14 cellular contexts compared by ENCODE assay signal in the genomic region with DNA sequence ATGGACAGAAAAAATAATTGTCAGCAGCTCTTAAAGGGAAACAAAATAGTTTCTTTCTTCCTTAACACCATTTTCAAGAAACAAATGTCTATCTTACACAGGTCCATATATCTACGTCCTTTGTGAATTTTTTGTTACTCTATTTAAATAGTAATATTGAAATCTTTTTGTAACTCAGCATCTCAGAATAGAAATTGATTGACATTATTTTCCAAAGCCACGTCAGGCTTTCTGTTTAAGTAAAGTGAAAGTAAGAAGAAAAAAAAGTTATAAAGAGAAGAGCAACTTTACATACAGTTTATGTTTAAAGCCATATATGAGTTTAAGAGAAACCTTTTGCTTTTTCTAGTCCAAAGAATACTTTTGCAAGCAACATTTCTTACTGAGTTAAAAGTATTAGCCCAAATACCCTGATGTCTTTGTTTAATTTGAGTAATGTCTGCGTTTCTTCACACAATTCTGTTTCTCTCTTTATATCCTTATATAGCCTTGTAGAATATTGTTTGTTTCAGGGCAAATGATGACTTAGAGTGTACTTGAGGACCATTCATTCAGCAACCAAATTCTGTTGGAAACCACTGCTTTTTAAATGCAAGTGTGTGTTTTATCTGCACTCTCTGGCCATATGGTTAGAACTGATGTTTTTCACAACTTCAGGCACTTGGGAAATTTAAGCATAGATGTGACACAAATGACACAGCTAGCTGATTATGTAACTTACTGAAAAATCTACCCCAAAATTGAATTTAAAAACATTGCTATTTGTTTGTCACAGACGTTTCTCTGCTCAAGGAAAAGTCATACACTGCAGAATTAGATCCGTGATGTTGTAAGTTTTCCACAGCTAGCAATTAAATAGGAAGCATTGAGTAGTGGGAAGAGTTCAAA.
DNase-seq lines count a peak whose midpoint lies in the region; ATAC-seq and TF ChIP-seq lines count a peak whose summit lies in the region.
"Had no signal": no experiment of that assay in that cellular context is flagged by ENCODE, and none has a peak within 500 bp of the region (broad histone marks: within the 10 kb centered on the region; RNA-seq: fewer than 3 reads in every experiment).

No MANE protein-coding gene starts in this region.

- peaks cover 11% of the 10 kb centered on the region for H3K4me1 Mint-ChIP-seq in activated CD4-positive, alpha-beta T cell treated with anti-CD3 and anti-CD28 coated beads, Interleukin-2, amount 10 ng/mL, durations not matched to agents 24 days and 14 days
- H3K4me1 Mint-ChIP-seq in stimulated activated effector memory CD8-positive, alpha-beta T cell treated with anti-CD3 and anti-CD28 coated beads, Interleukin-12 subunit alpha, Interleukin-12 subunit beta, amount 100 ng/mL, for 72 hours, result peaks cover 12% of the 10 kb centered on the region

- no peaks in the 10 kb centered on the region for H3K9me3 ChIP-seq in ascending aorta
- no peaks in the 10 kb centered on the region for H3K9me3 ChIP-seq in mucosa of descending colon
- no peaks in the 10 kb centered on the region for H3K9me3 ChIP-seq in gastrocnemius medialis
- H3K9me3 ChIP-seq: prostate gland, SJSA1 had no signal

- H3K4me1 ChIP-seq in ascending aorta, result peaks cover 0 to 12% of the 10 kb centered on the region in 2 donors
- no peaks in the 10 kb centered on the region for H3K4me1 ChIP-seq in mucosa of descending colon (ENCODE audit: low read depth)
- H3K4me1 ChIP-seq in gastrocnemius medialis, result peaks cover 0 to 10% of the 10 kb centered on the region in 2 donors
- H3K4me1 ChIP-seq: prostate gland had no signal

- peak; percentile 38 for ATAC-seq in HG03378 (IDR thresholded peaks at IDR 0.05; ENCODE audit: unreplicated experiment)
- peak; percentile 85 for ATAC-seq in stimulated activated effector memory CD8-positive, alpha-beta T cell treated with anti-CD3 and anti-CD28 coated beads, Interleukin-12 subunit alpha, Interleukin-12 subunit beta, amount 100 ng/mL, for 72 hours
- no peak for ATAC-seq in mucosa of descending colon
- no peak for ATAC-seq in gastrocnemius medialis
- ATAC-seq: left ventricle myocardium superior had no signal

- H3K36me3 Mint-ChIP-seq in activated CD4-positive, alpha-beta T cell treated with anti-CD3 and anti-CD28 coated beads, Interleukin-2, amount 10 ng/mL, durations not matched to agents 24 days and 14 days (ENCODE audit: low read depth), result peaks cover 3% of the 10 kb centered on the region
- no peaks in the 10 kb centered on the region for H3K36me3 Mint-ChIP-seq in stimulated activated effector memory CD8-positive, alpha-beta T cell treated with anti-CD3 and anti-CD28 coated beads, Interleukin-12 subunit alpha, Interleukin-12 subunit beta, amount 100 ng/mL, for 72 hours

- H3K27ac Mint-ChIP-seq in activated CD4-positive, alpha-beta T cell treated with anti-CD3 and anti-CD28 coated beads, Interleukin-2, amount 10 ng/mL, durations not matched to agents 24 days and 14 days, result no peak overlapping the region
- no peak overlapping the region for H3K27ac Mint-ChIP-seq in stimulated activated effector memory CD8-positive, alpha-beta T cell treated with anti-CD3 and anti-CD28 coated beads, Interleukin-12 subunit alpha, Interleukin-12 subunit beta, amount 100 ng/mL, for 72 hours

- no peak overlapping the region for H3K27ac ChIP-seq in ascending aorta
- H3K27ac ChIP-seq in gastrocnemius medialis, result no peak overlapping the region
- H3K27ac ChIP-seq: prostate gland, SJSA1 had no signal

- no peaks in the 10 kb centered on the region for H3K9me3 Mint-ChIP-seq in activated CD4-positive, alpha-beta T cell treated with anti-CD3 and anti-CD28 coated beads, Interleukin-2, amount 10 ng/mL, durations not matched to agents 24 days and 14 days
- H3K9me3 Mint-ChIP-seq in stimulated activated effector memory CD8-positive, alpha-beta T cell treated with anti-CD3 and anti-CD28 coated beads, Interleukin-12 subunit alpha, Interleukin-12 subunit beta, amount 100 ng/mL, for 72 hours, result no peaks in the 10 kb centered on the region

- intact Hi-C loops in activated CD4-positive, alpha-beta T cell treated with anti-CD3 and anti-CD28 coated beads, Interleukin-2, amount 10 ng/mL, durations not matched to agents 24 days and 14 days (cut with micrococcal nuclease), result loop anchor here (10.0 kb wide), 1 partner anchor 606 kb away; no protein-coding TSS in a partner anchor
- intact Hi-C loops in ascending aorta (cut with DNase I) (no loop called here), mucosa of descending colon (cut with DNase I, micrococcal nuclease) (no loop called here), gastrocnemius medialis (cut with DNase I; ENCODE audit: low total_unique reads) (no loop called here)

- TF ChIP-seq POLR2A in gastrocnemius medialis (IDR thresholded peaks at IDR 0.05), result no peak

- peak overlapping the region; percentile 31 for H3K4me3 Mint-ChIP-seq in activated CD4-positive, alpha-beta T cell treated with anti-CD3 and anti-CD28 coated beads, Interleukin-2, amount 10 ng/mL, durations not matched to agents 24 days and 14 days
- H3K4me3 Mint-ChIP-seq in stimulated activated effector memory CD8-positive, alpha-beta T cell treated with anti-CD3 and anti-CD28 coated beads, Interleukin-12 subunit alpha, Interleukin-12 subunit beta, amount 100 ng/mL, for 72 hours, result no peak overlapping the region

- H3K27me3 Mint-ChIP-seq in activated CD4-positive, alpha-beta T cell treated with anti-CD3 and anti-CD28 coated beads, Interleukin-2, amount 10 ng/mL, durations not matched to agents 24 days and 14 days, result no peaks in the 10 kb centered on the region

- TF ChIP-seq CTCF in ascending aorta (IDR thresholded peaks at IDR 0.05) (no peak), mucosa of descending colon (IDR thresholded peaks at IDR 0.05) (no peak), gastrocnemius medialis (IDR thresholded peaks at IDR 0.05 in 4 of 5, conservative IDR thresholded peaks at IDR 0.05 in 1 of 5) (no peak)

- H3K36me3 ChIP-seq in ascending aorta, result no peaks in the 10 kb centered on the region
- no peaks in the 10 kb centered on the region for H3K36me3 ChIP-seq in mucosa of descending colon (ENCODE audit: low read depth)
- H3K36me3 ChIP-seq in gastrocnemius medialis, result no peaks in the 10 kb centered on the region
- H3K36me3 ChIP-seq: prostate gland, SJSA1 had no signal

- DNase-seq in activated CD4-positive, alpha-beta T cell treated with anti-CD3 and anti-CD28 coated beads, Interleukin-2, amount 10 ng/mL, durations not matched to agents 24 days and 14 days, result no peak
- DNase-seq in activated CD4-positive, alpha-beta T cell treated with anti-CD3 and anti-CD28 coated beads for 48 hours, result no peak
- DNase-seq in ascending aorta (ENCODE audit: low spot score in 2 of 2), result no peak
- no peak for DNase-seq in stimulated activated effector memory CD8-positive, alpha-beta T cell treated with anti-CD3 and anti-CD28 coated beads, Interleukin-12 subunit alpha, Interleukin-12 subunit beta, amount 100 ng/mL, for 72 hours (ENCODE audit: low spot score in 2 of 2)
- no peak for DNase-seq in mucosa of descending colon
- no peak for DNase-seq in gastrocnemius medialis
- DNase-seq in DMS114 treated with DMSO at 0.1 percent for 48 hours (lab: John Stamatoyannopoulos, UW; ENCODE audit: unreplicated experiment), result no peak
- DNase-seq: activated CD4-positive, alpha-beta T cell treated with anti-CD3 and anti-CD28 coated beads for 4 hours; head of caudate nucleus; left ventricle myocardium superior; MV-4-11 had no signal

- no peaks in the 10 kb centered on the region for H3K27me3 ChIP-seq in ascending aorta
- no peaks in the 10 kb centered on the region for H3K27me3 ChIP-seq in gastrocnemius medialis
- H3K27me3 ChIP-seq: SJSA1 had no signal

- H3K4me3 ChIP-seq in ascending aorta (peak overlapping the region; percentile 22 to 32), mucosa of descending colon (no peak overlapping the region), gastrocnemius medialis (no peak overlapping the region)
- H3K4me3 ChIP-seq: prostate gland, SJSA1 had no signal

- in situ Hi-C loops in gastrocnemius medialis (cut with MboI; ENCODE audit: low sequenced_read_pairs in 4 of 4), result no loop called here

Comparison
In these comparisons a context has a peak if more than half of its experiments do, and no peak if none do; other contexts are left out.
1. ATAC-seq: peak in HG03378 (single experiment) and stimulated activated effector memory CD8-positive, alpha-beta T cell treated with anti-CD3 and anti-CD28 coated beads, Interleukin-12 subunit alpha, Interleukin-12 subunit beta, amount 100 ng/mL, for 72 hours (single experiment); none in mucosa of descending colon (single experiment) and gastrocnemius medialis (0 of 2).
2. H3K4me3 ChIP-seq: peak in ascending aorta (2 of 2); none in mucosa of descending colon (single experiment) and gastrocnemius medialis (0 of 4).